16 cellular contexts compared by ENCODE assay signal in the genomic region with DNA sequence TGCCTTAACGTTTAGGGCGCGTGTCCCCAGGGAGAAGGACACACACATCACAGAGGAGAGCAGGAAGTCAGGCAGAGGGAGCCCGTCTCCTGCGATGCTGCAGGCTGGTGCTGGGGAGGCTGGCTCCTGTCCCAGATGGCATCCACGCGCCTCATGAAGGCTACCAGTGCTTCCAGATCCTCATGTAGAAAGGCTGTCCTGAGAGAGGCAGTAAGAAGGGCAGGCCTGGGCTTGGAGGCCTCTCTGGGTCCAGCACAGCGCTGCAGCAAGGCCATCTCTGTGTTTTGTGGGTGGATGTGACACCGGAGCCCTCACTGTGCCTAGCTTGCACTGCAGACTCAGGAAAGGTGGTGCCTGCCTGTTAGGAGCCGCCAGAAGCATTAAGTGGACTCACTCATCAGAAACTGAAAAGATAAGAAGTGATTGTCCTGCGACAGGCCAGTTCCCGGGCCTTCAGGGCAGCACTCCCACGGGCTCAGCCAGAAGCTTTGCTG.
A peak's percentile ranks its signal among the peaks of the same experiment; 100 is the strongest.
DNase-seq lines count a peak whose midpoint lies in the region; ATAC-seq and TF ChIP-seq lines count a peak whose summit lies in the region.
"Had no signal": no experiment of that assay in that cellular context is flagged by ENCODE, and none has a peak within 500 bp of the region (broad histone marks: within the 10 kb centered on the region; RNA-seq: fewer than 3 reads in every experiment).

No MANE protein-coding gene starts in this region.

- H3K27me3 ChIP-seq in BLaER1 (no peaks in the 10 kb centered on the region), tibial nerve (peaks cover 0 to 4% of the 10 kb centered on the region in 2 donors)

- peak; percentile 70 for DNase-seq in NCI-H1694 (lab: John Stamatoyannopoulos, UW)
- DNase-seq in ecto neural progenitor cell (ENCODE audit: low spot score): peak; percentile 33
- peak in 44 of 56 donors; percentile 22 to 82 (median 58) for DNase-seq in nucleus accumbens (lab: John Stamatoyannopoulos, UW)
- DNase-seq in tibial nerve (ENCODE audit: low spot score in 2 of 2): no peak
- no peak for DNase-seq in AG08396 (ENCODE audit: low spot score)
- no peak for DNase-seq in activated gamma-delta T cell (lab: John Stamatoyannopoulos, UW)
- DNase-seq: activated CD8-positive, alpha-beta memory T cell treated with anti-CD3 and anti-CD28 coated beads, Interleukin-2, amount 50 U/mL, for 48 hours; activated naive CD4-positive, alpha-beta T cell treated with Interleukin-2 at 50 U/mL for 16 hours; effector CD4-positive, alpha-beta T cell; left colon; NCI-H2029 treated with DMSO at 0.1 percent for 48 hours; SHP77 treated with DMSO at 0.1 percent for 48 hours had no signal

- H3K4me3 ChIP-seq in BLaER1 (no peak overlapping the region), tibial nerve (no peak overlapping the region)

- ATAC-seq in GM21526 (IDR thresholded peaks at IDR 0.05; ENCODE audit: low FRiP score, unreplicated experiment): no peak
- ATAC-seq: activated CD4-positive, CD25-positive, alpha-beta regulatory T cell treated with anti-CD3 and anti-CD28 coated beads, Interleukin-2, amount 50 U/mL, for 24 hours; left colon had no signal

- no peak for TF ChIP-seq CTCF in tibial nerve (IDR thresholded peaks at IDR 0.05)

- H3K36me3 ChIP-seq in BLaER1 (no peaks in the 10 kb centered on the region), tibial nerve (no peaks in the 10 kb centered on the region)

- TF ChIP-seq POLR2A in tibial nerve (IDR thresholded peaks at IDR 0.05): no peak

- peak overlapping the region; percentile 66 for H3K4me2 ChIP-seq in BLaER1

- H3K4me1 ChIP-seq in BLaER1 (peaks cover 15% of the 10 kb centered on the region), tibial nerve (peaks cover 0 to 15% (median 4%) of the 10 kb centered on the region in 4 donors)

- H3K9ac ChIP-seq in BLaER1: peak overlapping the region; percentile 49; the same call in 1 of the 2 replicates

- no peaks in the 10 kb centered on the region for H4K20me1 ChIP-seq in BLaER1

- WGBS in tibial nerve, 2 donors: 63 to 73% methylated on average over 13 of the region's 13 CpGs

- TF ChIP-seq EP300 in tibial nerve (IDR thresholded peaks at IDR 0.05): no peak

- H3K9me3 ChIP-seq in BLaER1 (peaks cover 8% of the 10 kb centered on the region), tibial nerve (peaks cover 0 to 11% (median 0%) of the 10 kb centered on the region in 4 donors)

- no peak overlapping the region for H3K27ac ChIP-seq in BLaER1
- no peak overlapping the region for H3K27ac ChIP-seq in tibial nerve
- H3K27ac ChIP-seq: C4-2B had no signal

Comparison
In these comparisons a context has a peak if more than half of its experiments do, and no peak if none do; other contexts are left out.
1. DNase-seq: peak in NCI-H1694 (single experiment), ecto neural progenitor cell (single experiment) and nucleus accumbens (44 of 56); none in tibial nerve (0 of 2), AG08396 (single experiment) and activated gamma-delta T cell (single experiment).